Comparison of ENCODE assay signal across 21 cellular contexts in the genomic region with DNA sequence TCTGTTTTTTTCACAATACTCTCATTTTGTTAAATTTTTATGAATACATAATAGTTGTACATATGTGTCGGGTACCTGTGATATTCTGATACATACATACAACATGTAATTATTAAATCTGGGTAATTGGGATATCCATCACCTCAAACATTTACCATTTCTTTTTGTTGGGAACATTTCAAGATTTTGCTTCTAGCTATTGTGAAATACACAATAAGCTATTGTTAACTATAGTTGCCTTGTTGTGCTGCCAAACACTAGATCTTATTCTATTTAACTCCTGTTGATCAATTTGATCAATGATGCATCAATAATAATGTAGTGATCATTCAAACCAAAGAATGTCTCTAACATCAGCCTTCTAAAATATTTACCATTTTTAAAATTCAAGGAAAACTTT.
DNase-seq lines count a peak whose midpoint lies in the region; ATAC-seq, FAIRE-seq and TF ChIP-seq lines count a peak whose summit lies in the region.
"Had no signal": no experiment of that assay in that cellular context is flagged by ENCODE, and none has a peak within 500 bp of the region (broad histone marks: within the 10 kb centered on the region; RNA-seq: fewer than 3 reads in every experiment).

No MANE protein-coding gene starts in this region.

- peaks cover 23% of the 10 kb centered on the region for H3K4me1 ChIP-seq in GM23338 (ENCODE audit: insufficient read depth)
- H3K4me1 ChIP-seq in BE2C: no peaks in the 10 kb centered on the region

- H3K27ac ChIP-seq in GM23338 (ENCODE audit: low read depth): no peak overlapping the region

- H3K4me3 ChIP-seq in GM23338 (no peak overlapping the region), BE2C (ENCODE audit: low read depth, low read length) (no peak overlapping the region)
- H3K4me3 ChIP-seq: A549, GM12878 had no signal

- ATAC-seq in GM23338 (no peak), GM18517 (IDR thresholded peaks at IDR 0.05; ENCODE audit: unreplicated experiment) (no peak)
- ATAC-seq: A549, GM12878 had no signal

- 0 out of 2 replicates have a peak, but pooled peaks cover 3% of the 10 kb centered on the region for H3K9me2 ChIP-seq in GM23338 (ENCODE audit: insufficient read depth)

- H3K36me3 ChIP-seq in GM23338 (ENCODE audit: insufficient read depth) (no peaks in the 10 kb centered on the region), BE2C (no peaks in the 10 kb centered on the region)

- TF ChIP-seq CTCF in D721Med (IDR thresholded peaks at IDR 0.05; ENCODE audit: insufficient read depth, missing control alignments) (no peak), GM23338 (conservative IDR thresholded peaks at IDR 0.05; ENCODE audit: low read depth in 2 of 2) (no peak), BE2C (IDR thresholded peaks at IDR 0.05; ENCODE audit: low read depth, low read length) (no peak)

- H3K36me3 Mint-ChIP-seq in GM23338 (ENCODE audit: low read depth): no peaks in the 10 kb centered on the region
- H3K36me3 Mint-ChIP-seq: CD4-positive, alpha-beta memory T cell had no signal

- H3K4me1 Mint-ChIP-seq in GM23338: peaks cover 18% of the 10 kb centered on the region
- H3K4me1 Mint-ChIP-seq: CD4-positive, alpha-beta memory T cell had no signal

- no peaks in the 10 kb centered on the region for H3F3A ChIP-seq in GM23338 (replicated peaks; ENCODE audit: low read depth)

- H3K4me3 Mint-ChIP-seq in GM23338: no peak overlapping the region
- H3K4me3 Mint-ChIP-seq: CD4-positive, alpha-beta memory T cell had no signal

- H3K27me3 ChIP-seq in GM23338 (ENCODE audit: insufficient read depth) (no peaks in the 10 kb centered on the region), BE2C (peaks cover 10% of the 10 kb centered on the region)

- H3K27ac Mint-ChIP-seq in GM23338: no peak overlapping the region
- H3K27ac Mint-ChIP-seq: CD4-positive, alpha-beta memory T cell had no signal

- peak; percentile 32 for FAIRE-seq in D721Med (lab: Jason Lieb, UNC)
- FAIRE-seq in TTC549 (lab: Jason Lieb, UNC): peak; percentile 5
- FAIRE-seq: GM12878, H1 had no signal

- no peak overlapping the region for H2AFZ ChIP-seq in GM23338

- H3K9me3 Mint-ChIP-seq in GM23338: no peaks in the 10 kb centered on the region

- H3K79me2 ChIP-seq in GM23338 (replicated peaks; ENCODE audit: insufficient read depth): no peaks in the 10 kb centered on the region

- H3K4me2 ChIP-seq in GM23338: peak overlapping the region; percentile 50; the same call in 1 of the 2 replicates

- DNase-seq in D721Med (ENCODE audit: insufficient read length, low spot score) (no peak), GM23338 (ENCODE audit: low spot score) (no peak), iPS-NIHi11 (ENCODE audit: low spot score) (no peak), BE2C (no peak)
- DNase-seq: 8988T; ACHN; AML-193; C1 segment of cervical spinal cord; Calu3; CD4-positive, alpha-beta memory T cell; COR-L47; DMS153; DND-41; GDM1; H7; HCEC 1CT had no signal

- H3K27me3 Mint-ChIP-seq in GM23338 (ENCODE audit: insufficient read depth, low read depth, poor library complexity): no peaks in the 10 kb centered on the region

- H3K9me3 ChIP-seq in BE2C: no peaks in the 10 kb centered on the region
- H3K9me3 ChIP-seq: A549 had no signal

- H4K20me1 ChIP-seq in GM23338 (replicated peaks; ENCODE audit: insufficient read depth): no peaks in the 10 kb centered on the region

TF ChIP-seq in GM23338, 12 proteins besides CTCF, POLR2A, EP300 and RAD21 (continues in another document):
- TF ChIP-seq CREB1 (CRISPR knock-in tag; IDR thresholded peaks at IDR 0.05; ENCODE audit: low read depth): no peak
- no peak for TF ChIP-seq EZH2 (IDR thresholded peaks at IDR 0.05; ENCODE audit: low read depth, unreplicated experiment)
- no peak for TF ChIP-seq ZNF331 (CRISPR knock-in tag; IDR thresholded peaks at IDR 0.05; ENCODE audit: low read depth)
- TF ChIP-seq NANOG (IDR thresholded peaks at IDR 0.05; ENCODE audit: borderline replicate concordance): no peak
- TF ChIP-seq EZH2phosphoT487 (IDR thresholded peaks at IDR 0.05; ENCODE audit: unreplicated experiment): no peak
- no peak for TF ChIP-seq JUNB (IDR thresholded peaks at IDR 0.05; ENCODE audit: unreplicated experiment)
- TF ChIP-seq, protein P1, sequence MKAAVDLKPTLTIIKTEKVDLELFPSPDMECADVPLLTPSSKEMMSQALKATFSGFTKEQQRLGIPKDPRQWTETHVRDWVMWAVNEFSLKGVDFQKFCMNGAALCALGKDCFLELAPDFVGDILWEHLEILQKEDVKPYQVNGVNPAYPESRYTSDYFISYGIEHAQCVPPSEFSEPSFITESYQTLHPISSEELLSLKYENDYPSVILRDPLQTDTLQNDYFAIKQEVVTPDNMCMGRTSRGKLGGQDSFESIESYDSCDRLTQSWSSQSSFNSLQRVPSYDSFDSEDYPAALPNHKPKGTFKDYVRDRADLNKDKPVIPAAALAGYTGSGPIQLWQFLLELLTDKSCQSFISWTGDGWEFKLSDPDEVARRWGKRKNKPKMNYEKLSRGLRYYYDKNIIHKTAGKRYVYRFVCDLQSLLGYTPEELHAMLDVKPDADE (IDR thresholded peaks at IDR 0.05): no peak
- TF ChIP-seq STAT1 (IDR thresholded peaks at IDR 0.05; ENCODE audit: unreplicated experiment): no peak
- TF ChIP-seq ZNF114 (CRISPR knock-in tag; IDR thresholded peaks at IDR 0.05): no peak
- TF ChIP-seq, protein P2, sequence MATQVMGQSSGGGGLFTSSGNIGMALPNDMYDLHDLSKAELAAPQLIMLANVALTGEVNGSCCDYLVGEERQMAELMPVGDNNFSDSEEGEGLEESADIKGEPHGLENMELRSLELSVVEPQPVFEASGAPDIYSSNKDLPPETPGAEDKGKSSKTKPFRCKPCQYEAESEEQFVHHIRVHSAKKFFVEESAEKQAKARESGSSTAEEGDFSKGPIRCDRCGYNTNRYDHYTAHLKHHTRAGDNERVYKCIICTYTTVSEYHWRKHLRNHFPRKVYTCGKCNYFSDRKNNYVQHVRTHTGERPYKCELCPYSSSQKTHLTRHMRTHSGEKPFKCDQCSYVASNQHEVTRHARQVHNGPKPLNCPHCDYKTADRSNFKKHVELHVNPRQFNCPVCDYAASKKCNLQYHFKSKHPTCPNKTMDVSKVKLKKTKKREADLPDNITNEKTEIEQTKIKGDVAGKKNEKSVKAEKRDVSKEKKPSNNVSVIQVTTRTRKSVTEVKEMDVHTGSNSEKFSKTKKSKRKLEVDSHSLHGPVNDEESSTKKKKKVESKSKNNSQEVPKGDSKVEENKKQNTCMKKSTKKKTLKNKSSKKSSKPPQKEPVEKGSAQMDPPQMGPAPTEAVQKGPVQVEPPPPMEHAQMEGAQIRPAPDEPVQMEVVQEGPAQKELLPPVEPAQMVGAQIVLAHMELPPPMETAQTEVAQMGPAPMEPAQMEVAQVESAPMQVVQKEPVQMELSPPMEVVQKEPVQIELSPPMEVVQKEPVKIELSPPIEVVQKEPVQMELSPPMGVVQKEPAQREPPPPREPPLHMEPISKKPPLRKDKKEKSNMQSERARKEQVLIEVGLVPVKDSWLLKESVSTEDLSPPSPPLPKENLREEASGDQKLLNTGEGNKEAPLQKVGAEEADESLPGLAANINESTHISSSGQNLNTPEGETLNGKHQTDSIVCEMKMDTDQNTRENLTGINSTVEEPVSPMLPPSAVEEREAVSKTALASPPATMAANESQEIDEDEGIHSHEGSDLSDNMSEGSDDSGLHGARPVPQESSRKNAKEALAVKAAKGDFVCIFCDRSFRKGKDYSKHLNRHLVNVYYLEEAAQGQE (IDR thresholded peaks at IDR 0.05; ENCODE audit: unreplicated experiment): no peak
- TF ChIP-seq POLR2AphosphoS5 (IDR thresholded peaks at IDR 0.05; ENCODE audit: low read depth): no peak
